Comparison of ENCODE assay signal across 2 cellular contexts in genomic region chr11:121448431-121448941, GRCh38.
TF ChIP-seq lines count a peak whose summit lies in the region.

No MANE protein-coding gene starts in this region.

TF ChIP-seq in IMR-90, 13 proteins besides CTCF, POLR2A, EP300 and RAD21:
- TF ChIP-seq CHD1 (IDR thresholded peaks at IDR 0.05; ENCODE audit: low read depth, low read length) (no peak), MXI1 (IDR thresholded peaks at IDR 0.05; ENCODE audit: borderline replicate concordance, low read depth, low read length) (no peak), FOS (IDR thresholded peaks at IDR 0.05; ENCODE audit: low read depth, low read length) (no peak), NFE2L2 (IDR thresholded peaks at IDR 0.05; ENCODE audit: low read depth, low read length) (no peak), MAZ (IDR thresholded peaks at IDR 0.05; ENCODE audit: borderline replicate concordance, low read depth, low read length) (no peak), ELK1 (IDR thresholded peaks at IDR 0.05; ENCODE audit: borderline replicate concordance, low read depth, low read length) (no peak), CEBPB (IDR thresholded peaks at IDR 0.05; ENCODE audit: low read depth, low read length) (no peak), RCOR1 (IDR thresholded peaks at IDR 0.05; ENCODE audit: insufficient replicate concordance, low read length) (no peak), SMC3 (IDR thresholded peaks at IDR 0.05; ENCODE audit: low read depth, low read length) (no peak), USF2 (IDR thresholded peaks at IDR 0.05; ENCODE audit: low read depth, low read length) (no peak), RFX5 (IDR thresholded peaks at IDR 0.05; ENCODE audit: low read depth, low read length) (no peak), BHLHE40 (IDR thresholded peaks at IDR 0.05; ENCODE audit: low read depth, low read length) (no peak), MAFK (IDR thresholded peaks at IDR 0.05; ENCODE audit: low read depth, low read length) (no peak)
TF ChIP-seq in IMR-90: peak in this region for 0.

TF ChIP-seq in HepG2, 621 proteins besides CTCF, POLR2A, EP300 and RAD21:
- TF ChIP-seq, protein P1, sequence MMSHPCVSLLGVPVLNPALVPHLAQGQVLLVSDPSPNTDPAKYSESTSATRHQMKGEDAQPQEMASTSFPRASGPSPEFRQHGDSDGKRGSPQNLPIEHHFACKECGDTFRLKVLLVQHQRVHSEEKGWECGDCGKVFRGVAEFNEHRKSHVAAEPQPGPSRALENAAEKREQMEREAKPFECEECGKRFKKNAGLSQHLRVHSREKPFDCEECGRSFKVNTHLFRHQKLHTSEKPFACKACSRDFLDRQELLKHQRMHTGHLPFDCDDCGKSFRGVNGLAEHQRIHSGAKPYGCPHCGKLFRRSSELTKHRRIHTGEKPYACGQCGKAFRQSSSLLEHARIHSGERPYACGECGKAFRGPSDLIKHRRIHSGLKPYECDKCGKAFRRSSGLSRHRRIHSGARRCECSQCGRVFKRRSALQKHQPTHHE (CRISPR knock-in tag; IDR thresholded peaks at IDR 0.05; ENCODE audit: borderline replicate concordance) = no peak
- TF ChIP-seq FOXK1 (CRISPR knock-in tag; IDR thresholded peaks at IDR 0.05; ENCODE audit: borderline replicate concordance, low read depth) (no peak), RFX3 (CRISPR knock-in tag; IDR thresholded peaks at IDR 0.05) (no peak), TCF7L2 (IDR thresholded peaks at IDR 0.05; ENCODE audit: low read depth, low read length) (no peak), PAF1 (CRISPR knock-in tag; IDR thresholded peaks at IDR 0.05) (no peak), ATF5 (CRISPR knock-in tag; IDR thresholded peaks at IDR 0.05; ENCODE audit: low read depth) (no peak), BHLHE40 (IDR thresholded peaks at IDR 0.05; ENCODE audit: low read length) (no peak), GABPB1 (CRISPR knock-in tag; IDR thresholded peaks at IDR 0.05) (no peak), DR1 (CRISPR knock-in tag; IDR thresholded peaks at IDR 0.05) (no peak), HINFP (CRISPR knock-in tag; IDR thresholded peaks at IDR 0.05; ENCODE audit: low read depth) (no peak), ZFP36 (IDR thresholded peaks at IDR 0.05; ENCODE audit: borderline replicate concordance, low read depth, low read length, partially characterized antibody) (no peak), ZNF614 (CRISPR knock-in tag; IDR thresholded peaks at IDR 0.05; ENCODE audit: borderline replicate concordance) (no peak)
- TF ChIP-seq, protein P2, sequence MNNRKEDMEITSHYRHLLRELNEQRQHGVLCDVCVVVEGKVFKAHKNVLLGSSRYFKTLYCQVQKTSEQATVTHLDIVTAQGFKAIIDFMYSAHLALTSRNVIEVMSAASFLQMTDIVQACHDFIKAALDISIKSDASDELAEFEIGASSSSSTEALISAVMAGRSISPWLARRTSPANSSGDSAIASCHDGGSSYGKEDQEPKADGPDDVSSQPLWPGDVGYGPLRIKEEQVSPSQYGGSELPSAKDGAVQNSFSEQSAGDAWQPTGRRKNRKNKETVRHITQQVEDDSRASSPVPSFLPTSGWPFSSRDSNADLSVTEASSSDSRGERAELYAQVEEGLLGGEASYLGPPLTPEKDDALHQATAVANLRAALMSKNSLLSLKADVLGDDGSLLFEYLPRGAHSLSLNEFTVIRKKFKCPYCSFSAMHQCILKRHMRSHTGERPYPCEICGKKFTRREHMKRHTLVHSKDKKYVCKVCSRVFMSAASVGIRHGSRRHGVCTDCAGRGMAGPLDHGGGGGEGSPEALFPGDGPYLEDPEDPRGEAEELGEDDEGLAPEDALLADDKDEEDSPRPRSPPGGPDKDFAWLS (CRISPR knock-in tag; IDR thresholded peaks at IDR 0.05; ENCODE audit: borderline replicate concordance) = no peak
- TF ChIP-seq, protein P3, sequence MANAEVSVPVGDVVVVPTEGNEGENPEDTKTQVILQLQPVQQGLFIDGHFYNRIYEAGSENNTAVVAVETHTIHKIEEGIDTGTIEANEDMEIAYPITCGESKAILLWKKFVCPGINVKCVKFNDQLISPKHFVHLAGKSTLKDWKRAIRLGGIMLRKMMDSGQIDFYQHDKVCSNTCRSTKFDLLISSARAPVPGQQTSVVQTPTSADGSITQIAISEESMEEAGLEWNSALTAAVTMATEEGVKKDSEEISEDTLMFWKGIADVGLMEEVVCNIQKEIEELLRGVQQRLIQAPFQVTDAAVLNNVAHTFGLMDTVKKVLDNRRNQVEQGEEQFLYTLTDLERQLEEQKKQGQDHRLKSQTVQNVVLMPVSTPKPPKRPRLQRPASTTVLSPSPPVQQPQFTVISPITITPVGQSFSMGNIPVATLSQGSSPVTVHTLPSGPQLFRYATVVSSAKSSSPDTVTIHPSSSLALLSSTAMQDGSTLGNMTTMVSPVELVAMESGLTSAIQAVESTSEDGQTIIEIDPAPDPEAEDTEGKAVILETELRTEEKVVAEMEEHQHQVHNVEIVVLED (CRISPR knock-in tag; IDR thresholded peaks at IDR 0.05; ENCODE audit: borderline replicate concordance) = no peak
